Comparison of ENCODE assay signal across 6 cellular contexts in genomic region chr18:74832381-74832780, GRCh38.
"Had no signal": no experiment of that assay in that cellular context is flagged by ENCODE, and none has a peak within 500 bp of the region (broad histone marks: within the 10 kb centered on the region; RNA-seq: fewer than 3 reads in every experiment).

No MANE protein-coding gene starts in this region.

- H3K4me2 ChIP-seq: GM23338 had no signal

- H3K9me3 Mint-ChIP-seq: GM23338, H9 had no signal

- H3K4me3 ChIP-seq: GM23338 had no signal

- DNase-seq: H9, HCEC 1CT had no signal

- H2AFZ ChIP-seq: GM23338 had no signal

- ATAC-seq: GM23338 had no signal

- H3K4me3 Mint-ChIP-seq: GM23338, H9 had no signal

- FAIRE-seq: H1, H54, HTR-8/SVneo had no signal
